1 cellular context compared by ENCODE assay signal in genomic region chr2:54944724-54945326, GRCh38.
TF ChIP-seq lines count a peak whose summit lies in the region.

No MANE protein-coding gene starts in this region.

TF ChIP-seq in K562, 482 proteins besides CTCF, POLR2A, EP300 and RAD21 (continued from another document):
- no peak for TF ChIP-seq ZNF740 (CRISPR knock-in tag; IDR thresholded peaks at IDR 0.05)
- TF ChIP-seq ZNF740 (tag; IDR thresholded peaks at IDR 0.05): no peak
- TF ChIP-seq STAG1 (CRISPR knock-in tag; IDR thresholded peaks at IDR 0.05; ENCODE audit: borderline replicate concordance): no peak
TF ChIP-seq in K562: peak in this region for 0.
